8 cellular contexts compared by ENCODE assay signal in genomic region chr6:29737707-29738630, GRCh38. TPM values are rescaled to one million over a fixed set of nuclear protein-coding genes. Genes with fewer than 3 reads are reported as not detected.
A peak's percentile ranks its signal among the peaks of the same experiment; 100 is the strongest.
DNase-seq lines count a peak whose midpoint lies in the region; ATAC-seq lines count a peak whose summit lies in the region.

No MANE protein-coding gene starts in this region.

- peaks cover 26% of the 10 kb centered on the region for H3K36me3 Mint-ChIP-seq in activated CD8-positive, alpha-beta T cell treated with anti-CD3 and anti-CD28 coated beads, Interleukin-2, amount 10 ng/mL, durations not matched to agents 7 days and 5 days (ENCODE audit: low read depth)
- H3K36me3 Mint-ChIP-seq in effector memory CD8-positive, alpha-beta T cell (ENCODE audit: insufficient read depth), result peaks cover 2% of the 10 kb centered on the region

- POLR2A ChIA-PET in activated CD8-positive, alpha-beta T cell treated with anti-CD3 and anti-CD28 coated beads, Interleukin-2, amount 10 ng/mL, durations not matched to agents 7 days and 5 days (lab: Charles Lee), result interaction anchor here (1.2 kb wide), 1 partner anchor 11 kb away, joined by 3 read pairs; no protein-coding TSS in a partner anchor

- H3K9me3 Mint-ChIP-seq in activated CD8-positive, alpha-beta T cell treated with anti-CD3 and anti-CD28 coated beads, Interleukin-2, amount 10 ng/mL, durations not matched to agents 7 days and 5 days (ENCODE audit: insufficient read depth), result no peaks in the 10 kb centered on the region
- no peaks in the 10 kb centered on the region for H3K9me3 Mint-ChIP-seq in effector memory CD8-positive, alpha-beta T cell

- H3K4me3 Mint-ChIP-seq in activated CD8-positive, alpha-beta T cell treated with anti-CD3 and anti-CD28 coated beads, Interleukin-2, amount 10 ng/mL, durations not matched to agents 7 days and 5 days, result no peak overlapping the region
- H3K4me3 Mint-ChIP-seq in effector memory CD8-positive, alpha-beta T cell, result no peak overlapping the region

- no peak overlapping the region for H3K27ac Mint-ChIP-seq in activated CD8-positive, alpha-beta T cell treated with anti-CD3 and anti-CD28 coated beads, Interleukin-2, amount 10 ng/mL, durations not matched to agents 7 days and 5 days
- no peak overlapping the region for H3K27ac Mint-ChIP-seq in effector memory CD8-positive, alpha-beta T cell

- CTCF ChIA-PET in activated CD8-positive, alpha-beta T cell treated with anti-CD3 and anti-CD28 coated beads, Interleukin-2, amount 10 ng/mL, durations not matched to agents 7 days and 5 days (lab: Charles Lee), result interaction anchor here (0.6 to 4.1 kb wide), 24 partner anchors 11 to 1647 kb away, joined by 3 to 40 read pairs (median 5); no protein-coding TSS in a partner anchor

- H3K27me3 Mint-ChIP-seq in activated CD8-positive, alpha-beta T cell treated with anti-CD3 and anti-CD28 coated beads, Interleukin-2, amount 10 ng/mL, durations not matched to agents 7 days and 5 days (ENCODE audit: low read depth), result no peaks in the 10 kb centered on the region
- no peaks in the 10 kb centered on the region for H3K27me3 Mint-ChIP-seq in effector memory CD8-positive, alpha-beta T cell

- ATAC-seq in activated CD8-positive, alpha-beta T cell treated with anti-CD3 and anti-CD28 coated beads, Interleukin-2, amount 10 ng/mL, durations not matched to agents 7 days and 5 days, result peak; percentile 90
- ATAC-seq in effector memory CD8-positive, alpha-beta T cell (replicated peaks), result peak; percentile 93

- H3K4me1 Mint-ChIP-seq in activated CD8-positive, alpha-beta T cell treated with anti-CD3 and anti-CD28 coated beads, Interleukin-2, amount 10 ng/mL, durations not matched to agents 7 days and 5 days (ENCODE audit: low read depth), result peaks cover 18% of the 10 kb centered on the region
- peaks cover 12 to 16% of the 10 kb centered on the region in 2 donors for H3K4me1 Mint-ChIP-seq in effector memory CD8-positive, alpha-beta T cell (ENCODE audit: low read depth in 2 of 2)

- DNase-seq in AML-193 (lab: John Stamatoyannopoulos, UW) (peak; percentile 72 to 82), GM19240 (ENCODE audit: insufficient read length, low spot score) (peak; percentile 55), NCI-H748 (lab: John Stamatoyannopoulos, UW; ENCODE audit: unreplicated experiment) (peak; percentile 74), midbrain (lab: John Stamatoyannopoulos, UW) (peak; percentile 53), mesenteric fat pad (ENCODE audit: low spot score) (no peak)
- peak; percentile 80 for DNase-seq in activated CD8-positive, alpha-beta T cell treated with anti-CD3 and anti-CD28 coated beads, Interleukin-2, amount 10 ng/mL, durations not matched to agents 7 days and 5 days
- peak; percentile 65 to 73 (median 68) for DNase-seq in effector memory CD8-positive, alpha-beta T cell
- DNase-seq in stimulated activated naive CD4-positive, alpha-beta T cell treated with Interleukin-2 at 50 U/mL for 16 hours (lab: John Stamatoyannopoulos, UW), result peak; percentile 65

RNA-seq across cellular contexts. Expression of gene HLA-F, which starts 14.7 kb away (rescaled TPM):
- total RNA-seq in activated CD8-positive, alpha-beta T cell treated with anti-CD3 and anti-CD28 coated beads, Interleukin-2, amount 10 ng/mL, durations not matched to agents 7 days and 5 days, result 100 to 1,000 TPM; 170 to 181 TPM
- total RNA-seq in mesenteric fat pad, result 66.5 TPM

RNA-seq across cellular contexts. Expression of gene ZFP57, which starts 57.0 kb away (rescaled TPM):
- not detected for total RNA-seq in activated CD8-positive, alpha-beta T cell treated with anti-CD3 and anti-CD28 coated beads, Interleukin-2, amount 10 ng/mL, durations not matched to agents 7 days and 5 days
- not detected for total RNA-seq in mesenteric fat pad
